Comparison of ENCODE assay signal across 2 cellular contexts in genomic region chr18:24913507-24914147, GRCh38.
TF ChIP-seq lines count a peak whose summit lies in the region.

No MANE protein-coding gene starts in this region.

TF ChIP-seq in HEK293, 187 proteins besides CTCF, POLR2A, EP300 and RAD21 (continued from another document):
- TF ChIP-seq PRDM10 (tag by site-specific recombination; IDR thresholded peaks at IDR 0.05) (peak; percentile 58), HOXC10 (CRISPR knock-in tag; IDR thresholded peaks at IDR 0.05) (no peak)

TF ChIP-seq in SK-N-SH, 30 proteins besides CTCF, POLR2A, EP300 and RAD21 (continued from another document):
- no peak for TF ChIP-seq REST (IDR thresholded peaks at IDR 0.05; ENCODE audit: low read depth, low read length)
- TF ChIP-seq MXI1 (IDR thresholded peaks at IDR 0.05; ENCODE audit: low read depth, low read length): no peak
- no peak for TF ChIP-seq TEAD4 (IDR thresholded peaks at IDR 0.05; ENCODE audit: borderline replicate concordance, insufficient read depth)
- TF ChIP-seq IRF3 (IDR thresholded peaks at IDR 0.05; ENCODE audit: low read depth, low read length): no peak
- TF ChIP-seq RCOR1 (IDR thresholded peaks at IDR 0.05; ENCODE audit: low read length): no peak
- TF ChIP-seq USF1 (IDR thresholded peaks at IDR 0.05; ENCODE audit: borderline replicate concordance, low read depth): no peak
- no peak for TF ChIP-seq RFX5 (IDR thresholded peaks at IDR 0.05; ENCODE audit: low read length)
- no peak for TF ChIP-seq NFIC (IDR thresholded peaks at IDR 0.05; ENCODE audit: borderline replicate concordance)
- TF ChIP-seq USF2 (IDR thresholded peaks at IDR 0.05; ENCODE audit: borderline replicate concordance, low read depth, low read length): no peak
- TF ChIP-seq FOXM1 (IDR thresholded peaks at IDR 0.05; ENCODE audit: low read depth): no peak
- TF ChIP-seq POLR2AphosphoS5 (IDR thresholded peaks at IDR 0.05; ENCODE audit: low read depth, low read length): no peak
- TF ChIP-seq ELF1 (IDR thresholded peaks at IDR 0.05): no peak
- no peak for TF ChIP-seq MEF2A (IDR thresholded peaks at IDR 0.05; ENCODE audit: borderline replicate concordance, low read depth)
- no peak for TF ChIP-seq TCF12 (IDR thresholded peaks at IDR 0.05)
